In the genomic region with DNA sequence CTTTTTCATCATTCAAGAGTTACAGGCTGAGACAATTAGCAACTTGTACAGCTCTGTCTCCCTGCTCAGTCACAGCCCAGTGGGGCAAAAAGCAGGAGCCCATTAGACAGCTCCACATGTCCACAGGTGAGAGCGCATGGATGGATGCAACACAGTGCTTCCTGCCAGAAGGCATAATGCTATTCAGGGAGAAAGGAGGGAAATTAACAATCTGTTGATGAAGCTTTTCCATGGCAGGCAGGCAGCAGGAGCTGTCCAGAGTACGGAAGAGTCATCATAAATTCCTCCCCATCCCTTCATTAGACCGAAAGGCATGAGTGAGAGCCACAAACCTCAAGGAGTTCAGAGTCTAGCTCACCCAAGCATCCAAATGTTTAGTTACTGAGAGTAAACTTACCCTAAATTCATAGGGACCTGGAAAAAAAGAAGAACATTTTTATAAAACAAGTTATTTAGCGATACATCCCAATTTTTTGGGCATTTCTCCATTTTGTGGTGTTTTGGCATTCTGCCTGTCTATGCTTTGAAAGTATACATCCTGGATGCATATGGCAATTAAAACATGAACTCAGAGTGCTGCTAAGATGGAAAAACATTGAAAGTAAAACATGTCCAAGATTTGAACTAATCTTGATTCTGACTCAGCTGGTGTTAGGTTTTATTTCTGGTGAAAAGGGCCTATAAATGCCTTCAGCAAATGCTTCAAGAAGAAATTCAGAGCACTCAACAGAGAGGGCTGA, we compare ENCODE assay signal across 16 cellular contexts.
DNase-seq lines count a peak whose midpoint lies in the region; ATAC-seq lines count a peak whose summit lies in the region.
"Had no signal": no experiment of that assay in that cellular context is flagged by ENCODE, and none has a peak within 500 bp of the region (broad histone marks: within the 10 kb centered on the region; RNA-seq: fewer than 3 reads in every experiment).

No MANE protein-coding gene starts in this region.

- no peak overlapping the region for H3K4me3 Mint-ChIP-seq in naive thymus-derived CD8-positive, alpha-beta T cell
- H3K4me3 Mint-ChIP-seq: CD4-positive, alpha-beta memory T cell; H9 had no signal

- H3K9me3 Mint-ChIP-seq in naive thymus-derived CD8-positive, alpha-beta T cell = peaks cover 0 to 6% (median 3%) of the 10 kb centered on the region in 9 donors

- H3K27ac Mint-ChIP-seq in naive thymus-derived CD8-positive, alpha-beta T cell = no peak overlapping the region
- H3K27ac Mint-ChIP-seq: CD4-positive, alpha-beta memory T cell; H9 had no signal

- POLR2A ChIA-PET in naive thymus-derived CD8-positive, alpha-beta T cell (lab: Charles Lee) = no interaction called here

- H3K27me3 Mint-ChIP-seq in naive thymus-derived CD8-positive, alpha-beta T cell = peaks cover 0 to 4% (median 0%) of the 10 kb centered on the region in 5 donors
- H3K27me3 Mint-ChIP-seq: CD4-positive, alpha-beta memory T cell had no signal

- ATAC-seq in naive thymus-derived CD8-positive, alpha-beta T cell = no peak
- ATAC-seq: A549 had no signal

- DNase-seq in NCI-H748 (lab: John Stamatoyannopoulos, UW; ENCODE audit: unreplicated experiment) = peak; percentile 18
- no peak for DNase-seq in NCI-H748 treated with DMSO at 0.1 percent for 48 hours (lab: John Stamatoyannopoulos, UW)
- DNase-seq in cerebellum (ENCODE audit: low spot score) = peak; percentile 46
- DNase-seq in middle frontal gyrus (ENCODE audit: extremely low spot score, low spot score) = peak; percentile 62
- no peak for DNase-seq in HuH-7 (ENCODE audit: low spot score)
- DNase-seq in posterior vena cava (ENCODE audit: low spot score) = no peak
- no peak for DNase-seq in naive thymus-derived CD8-positive, alpha-beta T cell
- DNase-seq: AML-193; CD4-positive, alpha-beta memory T cell; DMS153; DMS79; GF-D8; H9; IMR-90; KBM-7 had no signal

- H3K4me1 Mint-ChIP-seq in naive thymus-derived CD8-positive, alpha-beta T cell = no peaks in the 10 kb centered on the region
- H3K4me1 Mint-ChIP-seq: CD4-positive, alpha-beta memory T cell had no signal

- intact Hi-C loops in posterior vena cava (cut with DNase I) = loop anchor here in 1 of 2 donors (5.0 kb wide), 1 partner anchor 443 kb away; no protein-coding TSS in a partner anchor

- H3K36me3 Mint-ChIP-seq in naive thymus-derived CD8-positive, alpha-beta T cell = no peaks in the 10 kb centered on the region
- H3K36me3 Mint-ChIP-seq: CD4-positive, alpha-beta memory T cell had no signal

Comparison
In these comparisons a context has a peak if more than half of its experiments do, and no peak if none do; other contexts are left out.
1. DNase-seq: peak in NCI-H748 (single experiment), cerebellum (single experiment) and middle frontal gyrus (single experiment); none in NCI-H748 treated with DMSO at 0.1 percent for 48 hours (single experiment), HuH-7 (single experiment), posterior vena cava (single experiment) and naive thymus-derived CD8-positive, alpha-beta T cell (0 of 10).